In genomic region chr6:28658475-28659249, GRCh38 we compare ENCODE assay signal across 8 cellular contexts.
DNase-seq lines count a peak whose midpoint lies in the region; ATAC-seq, FAIRE-seq and TF ChIP-seq lines count a peak whose summit lies in the region.

No MANE protein-coding gene starts in this region.

- peak overlapping the region; percentile 23 to 93 (median 86) for H3K4me3 Mint-ChIP-seq in naive B cell

- no peaks in the 10 kb centered on the region for H3K9me3 ChIP-seq in MM.1S (replicated peaks; ENCODE audit: insufficient read depth, low read length)

- peak; percentile 29 for DNase-seq in ELR (ENCODE audit: low read depth)
- no peak for DNase-seq in MM.1S
- no peak for DNase-seq in bronchial epithelial cell (ENCODE audit: low read depth)
- DNase-seq in naive B cell: no peak
- no peak for DNase-seq in medulla oblongata (ENCODE audit: extremely low spot score)
- DNase-seq in activated CD4-positive, CD25-positive, alpha-beta regulatory T cell treated with anti-CD3 and anti-CD28 coated beads, Interleukin-2, amount 50 U/mL, for 72 hours: no peak

- no peaks in the 10 kb centered on the region for H3K9me2 ChIP-seq in MM.1S (replicated peaks; ENCODE audit: insufficient read depth, low read length)

- H3K36me3 ChIP-seq in MM.1S (replicated peaks; ENCODE audit: insufficient read depth, low read length) (no peaks in the 10 kb centered on the region), bronchial epithelial cell (ENCODE audit: control insufficient read depth, insufficient read depth, low read length) (no peaks in the 10 kb centered on the region)

- no peaks in the 10 kb centered on the region for H3K4me1 ChIP-seq in MM.1S (ENCODE audit: low read length)

- peak overlapping the region; percentile 72 for H3K4me3 ChIP-seq in MM.1S (ENCODE audit: low read length)
- H3K4me3 ChIP-seq in bronchial epithelial cell (ENCODE audit: low read depth, low read length): peak overlapping the region; percentile 19

- TF ChIP-seq CTCF in MM.1S (IDR thresholded peaks at IDR 0.05; ENCODE audit: low read length) (no peak), bronchial epithelial cell (IDR thresholded peaks at IDR 0.05; ENCODE audit: insufficient read depth, low read length, severe bottlenecking) (no peak)

- H3K27me3 ChIP-seq in MM.1S (replicated peaks; ENCODE audit: insufficient read depth, low read length) (peaks cover 14% of the 10 kb centered on the region; the same call in 1 of the 2 replicates), bronchial epithelial cell (ENCODE audit: control insufficient read depth, insufficient read depth, low read length) (peaks cover 1% of the 10 kb centered on the region)

- peaks cover 20 to 30% (median 22%) of the 10 kb centered on the region in 3 donors for H3K4me1 Mint-ChIP-seq in naive B cell

- no peaks in the 10 kb centered on the region for H4K20me1 ChIP-seq in MM.1S (ENCODE audit: insufficient read depth, low read length)

- peak overlapping the region; percentile 73 for H3K4me2 ChIP-seq in MM.1S (ENCODE audit: low read depth, low read length)

- no peaks in the 10 kb centered on the region for H3F3A ChIP-seq in MM.1S (ENCODE audit: insufficient read depth, low read length)

- H2AFZ ChIP-seq in MM.1S (ENCODE audit: low read length): no peak overlapping the region

- no peak overlapping the region for H3K9ac ChIP-seq in MM.1S (ENCODE audit: low read length)

- peak overlapping the region in 3 of 6 donors; percentile 76 to 94 (median 92) for H3K27ac Mint-ChIP-seq in naive B cell

- peaks cover 55 to 73% (median 59%) of the 10 kb centered on the region in 3 donors for H3K27me3 Mint-ChIP-seq in naive B cell

- H3K79me2 ChIP-seq in MM.1S (ENCODE audit: low read length): no peaks in the 10 kb centered on the region

- H3K27ac ChIP-seq in MM.1S (ENCODE audit: low read length): no peak overlapping the region

- H3K36me3 Mint-ChIP-seq in naive B cell: peaks cover 0 to 9% of the 10 kb centered on the region in 2 donors

- peaks cover 0 to 12% (median 4%) of the 10 kb centered on the region in 7 donors for H3K9me3 Mint-ChIP-seq in naive B cell

- no peak for ATAC-seq in naive B cell (ENCODE audit: low read depth in 2 of 2)
- no peak for ATAC-seq in GM19467 (IDR thresholded peaks at IDR 0.05; ENCODE audit: unreplicated experiment)
- ATAC-seq in HG03457 (IDR thresholded peaks at IDR 0.05; ENCODE audit: unreplicated experiment): no peak

- FAIRE-seq in bronchial epithelial cell (lab: Jason Lieb, UNC): no peak
